Comparison of ENCODE assay signal across 9 cellular contexts in the genomic region with DNA sequence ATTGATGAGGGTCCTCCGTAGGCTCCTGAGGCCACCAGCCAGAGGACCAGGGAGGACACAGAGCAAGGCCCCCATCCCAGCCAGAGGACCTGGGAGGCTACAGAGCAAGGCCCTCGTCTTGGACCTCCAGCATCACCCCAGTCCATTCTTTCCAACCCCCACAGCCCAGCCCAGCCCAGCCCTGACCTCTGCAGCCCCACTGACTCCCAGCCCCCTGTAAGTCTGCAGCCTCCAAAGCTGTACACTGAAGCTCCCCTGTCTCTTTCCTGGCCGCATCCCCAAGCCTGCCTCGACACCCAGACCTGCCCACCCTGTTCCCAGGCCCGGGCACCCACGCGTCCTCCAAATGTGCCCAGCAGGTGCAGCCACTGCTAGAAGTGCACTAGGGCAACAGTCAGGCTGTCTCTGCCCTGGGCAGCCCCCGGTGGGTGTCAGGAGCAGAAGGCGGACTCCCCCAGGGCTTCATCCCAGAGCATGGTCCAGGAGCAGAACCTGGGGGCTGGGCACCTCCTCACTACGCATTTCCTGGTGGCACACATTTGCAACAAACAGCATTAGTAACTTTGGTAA. TPM values are rescaled to one million over a fixed set of nuclear protein-coding genes. Genes with fewer than 3 reads are reported as not detected.
DNase-seq lines count a peak whose midpoint lies in the region; ATAC-seq and TF ChIP-seq lines count a peak whose summit lies in the region.
"Had no signal": no experiment of that assay in that cellular context is flagged by ENCODE, and none has a peak within 500 bp of the region (broad histone marks: within the 10 kb centered on the region; RNA-seq: fewer than 3 reads in every experiment).

No MANE protein-coding gene starts in this region.

- peaks cover 4% of the 10 kb centered on the region for H3K36me3 Mint-ChIP-seq in dendritic cell treated with granulocyte-macrophage colony-stimulating factor and Interleukin-4, amounts not matched to agents 40 ng/mL and 50 ng/mL, for 4 days (ENCODE audit: low read depth)
- no peaks in the 10 kb centered on the region for H3K36me3 Mint-ChIP-seq in natural killer cell

- H3K27me3 Mint-ChIP-seq in dendritic cell treated with granulocyte-macrophage colony-stimulating factor and Interleukin-4, amounts not matched to agents 40 ng/mL and 50 ng/mL, for 4 days = peaks cover 9% of the 10 kb centered on the region
- no peaks in the 10 kb centered on the region for H3K27me3 Mint-ChIP-seq in natural killer cell (ENCODE audit: low read depth in 2 of 2)

- H3K4me2 ChIP-seq in Loucy (ENCODE audit: low read depth, low read length, poor library complexity, severe bottlenecking) = peak overlapping the region; percentile 92

- no peaks in the 10 kb centered on the region for H3K27me3 ChIP-seq in Loucy (ENCODE audit: insufficient read depth, low read length, poor library complexity, severe bottlenecking)

- intact Hi-C loops in dendritic cell treated with granulocyte-macrophage colony-stimulating factor and Interleukin-4, amounts not matched to agents 40 ng/mL and 50 ng/mL, for 4 days (cut with micrococcal nuclease) = no loop called here
- intact Hi-C loops in natural killer cell (cut with micrococcal nuclease) = no loop called here

- H3K4me3 Mint-ChIP-seq in dendritic cell treated with granulocyte-macrophage colony-stimulating factor and Interleukin-4, amounts not matched to agents 40 ng/mL and 50 ng/mL, for 4 days = no peak overlapping the region
- H3K4me3 Mint-ChIP-seq in natural killer cell = peak overlapping the region; percentile 76

- POLR2A ChIA-PET in AG04449 (lab: Yijun Ruan, JAX) = interaction anchor here (1.1 to 1.6 kb wide), 3 partner anchors 11 to 13 kb away, joined by 3 to 8 read pairs (median 3); a partner anchor contains a TSS

- peaks cover 18% of the 10 kb centered on the region for H3K4me1 ChIP-seq in Loucy (ENCODE audit: insufficient read depth, low read length, poor library complexity, severe bottlenecking)

- ATAC-seq in natural killer cell (no peak), HG02798 (IDR thresholded peaks at IDR 0.05; ENCODE audit: poor library complexity, unreplicated experiment) (no peak), GM18867 (IDR thresholded peaks at IDR 0.05; ENCODE audit: unreplicated experiment) (no peak)

- H3K9me3 ChIP-seq in Loucy (ENCODE audit: insufficient read depth, low read depth, low read length) = no peaks in the 10 kb centered on the region

- H3K4me1 Mint-ChIP-seq in dendritic cell treated with granulocyte-macrophage colony-stimulating factor and Interleukin-4, amounts not matched to agents 40 ng/mL and 50 ng/mL, for 4 days (ENCODE audit: low read depth) = peaks cover 58% of the 10 kb centered on the region
- H3K4me1 Mint-ChIP-seq in natural killer cell = peaks cover 0 to 28% of the 10 kb centered on the region in 2 donors

- CTCF ChIA-PET in AG04449 (lab: Yijun Ruan, JAX) = interaction anchor here (0.8 to 8.3 kb wide), 8 partner anchors 11 to 225 kb away, joined by 3 to 138 read pairs (median 4); a partner anchor contains a TSS

- TF ChIP-seq CTCF in AG04449 (IDR thresholded peaks at IDR 0.05; ENCODE audit: insufficient read depth, low read length, missing control alignments) = no peak
- no peak for TF ChIP-seq CTCF in Loucy (conservative IDR thresholded peaks at IDR 0.05; ENCODE audit: low read length)
- TF ChIP-seq CTCF in natural killer cell (IDR thresholded peaks at IDR 0.05) = no peak

- H3K79me2 ChIP-seq in Loucy (ENCODE audit: insufficient read depth, low read length) = peaks cover 30% of the 10 kb centered on the region; the same call in 1 of the 2 replicates

- H3K4me3 ChIP-seq in AG04449 (ENCODE audit: low read depth, low read length) = peak overlapping the region; percentile 75
- peak overlapping the region; percentile 82 for H3K4me3 ChIP-seq in Loucy (ENCODE audit: low read length, poor library complexity, severe bottlenecking)

- no peak for DNase-seq in AG04449 (ENCODE audit: low read depth, low spot score)
- DNase-seq in natural killer cell = no peak
- DNase-seq in activated gamma-delta T cell (lab: John Stamatoyannopoulos, UW) = no peak
- no peak for DNase-seq in amniotic stem cell (lab: John Stamatoyannopoulos, UW)
- DNase-seq: NCI-H524 treated with DMSO at 0.1 percent for 48 hours had no signal

- H3F3A ChIP-seq in Loucy (ENCODE audit: low read depth) = no peaks in the 10 kb centered on the region

- H3K9ac ChIP-seq in Loucy (ENCODE audit: low read depth, low read length, poor library complexity, severe bottlenecking) = peak overlapping the region; percentile 75

- no peaks in the 10 kb centered on the region for H3K9me2 ChIP-seq in Loucy (replicated peaks; ENCODE audit: low read depth, low read length)

- H3K27ac Mint-ChIP-seq in dendritic cell treated with granulocyte-macrophage colony-stimulating factor and Interleukin-4, amounts not matched to agents 40 ng/mL and 50 ng/mL, for 4 days = peak overlapping the region; percentile 66
- peak overlapping the region in 1 of 2 donors; percentile 38 for H3K27ac Mint-ChIP-seq in natural killer cell

- H3K36me3 ChIP-seq in Loucy (ENCODE audit: insufficient read depth, low read length) = no peaks in the 10 kb centered on the region

- no peak overlapping the region for H2AFZ ChIP-seq in Loucy (ENCODE audit: low read length)

- H4K20me1 ChIP-seq in Loucy (ENCODE audit: insufficient read depth, low read length, poor library complexity, severe bottlenecking) = peaks cover 20% of the 10 kb centered on the region

- no peaks in the 10 kb centered on the region for H3K9me3 Mint-ChIP-seq in dendritic cell treated with granulocyte-macrophage colony-stimulating factor and Interleukin-4, amounts not matched to agents 40 ng/mL and 50 ng/mL, for 4 days
- no peaks in the 10 kb centered on the region for H3K9me3 Mint-ChIP-seq in natural killer cell

RNA-seq across cellular contexts. Expression of a gene that starts 2.1 kb away (rescaled TPM):
- total RNA-seq in natural killer cell = 10 to 100 TPM; 33.8 to 41.9 (median 35.6) TPM

RNA-seq across cellular contexts. Expression of a gene that starts 11.2 kb away (rescaled TPM):
- total RNA-seq in natural killer cell = under 1 TPM in 1 of 3 donors, not detected in 2; 0.26 TPM

RNA-seq across cellular contexts. Expression of a gene that starts 16.0 kb away (rescaled TPM):
- 1 to 10 TPM in 2 of 3 donors, under 1 TPM in 1; 0.66 to 1.4 (median 1.3) TPM for total RNA-seq in natural killer cell

RNA-seq across cellular contexts. Expression of a gene that starts 22.5 kb away (rescaled TPM):
- 10 to 100 TPM in 2 of 3 donors, 1 to 10 TPM in 1; 8.0 to 14.6 (median 12.3) TPM for total RNA-seq in natural killer cell

RNA-seq across cellular contexts. Expression of a gene that starts 22.7 kb away (rescaled TPM):
- 100 to 1,000 TPM; 150 to 189 (median 181) TPM for total RNA-seq in natural killer cell
